ENCODE assay signal across 1 cellular context in genomic region chr7:44293561-44294324, GRCh38.
TF ChIP-seq lines count a peak whose summit lies in the region.

No MANE protein-coding gene starts in this region.

TF ChIP-seq in HepG2, 621 proteins besides CTCF, POLR2A, EP300 and RAD21:
- TF ChIP-seq MIER2 (CRISPR knock-in tag; IDR thresholded peaks at IDR 0.05) (no peak), SMARCE1 (IDR thresholded peaks at IDR 0.05; ENCODE audit: borderline replicate concordance) (no peak), ATAD3A (CRISPR knock-in tag; IDR thresholded peaks at IDR 0.05) (no peak), GLI4 (CRISPR knock-in tag; IDR thresholded peaks at IDR 0.05; ENCODE audit: borderline replicate concordance) (no peak), ZNF354B (CRISPR knock-in tag; IDR thresholded peaks at IDR 0.05) (no peak), RBAK (CRISPR knock-in tag; IDR thresholded peaks at IDR 0.05) (no peak), CBFB (CRISPR knock-in tag; IDR thresholded peaks at IDR 0.05) (no peak), ZSCAN5A (CRISPR knock-in tag; IDR thresholded peaks at IDR 0.05; ENCODE audit: borderline replicate concordance) (no peak), TFDP2 (CRISPR knock-in tag; IDR thresholded peaks at IDR 0.05) (no peak), FOSL1 (CRISPR knock-in tag; IDR thresholded peaks at IDR 0.05; ENCODE audit: borderline replicate concordance) (no peak), ZBTB2 (CRISPR knock-in tag; IDR thresholded peaks at IDR 0.05; ENCODE audit: low read depth) (no peak), NCOR1 (IDR thresholded peaks at IDR 0.05; ENCODE audit: borderline replicate concordance, low read length) (no peak), HDAC2 (CRISPR knock-in tag; IDR thresholded peaks at IDR 0.05) (no peak), HOMEZ (CRISPR knock-in tag; IDR thresholded peaks at IDR 0.05; ENCODE audit: low read depth) (no peak), ZNF781 (CRISPR knock-in tag; IDR thresholded peaks at IDR 0.05; ENCODE audit: borderline replicate concordance, not compliant biosample characterization) (no peak)
